Comparison of ENCODE assay signal across 26 cellular contexts in the genomic region with DNA sequence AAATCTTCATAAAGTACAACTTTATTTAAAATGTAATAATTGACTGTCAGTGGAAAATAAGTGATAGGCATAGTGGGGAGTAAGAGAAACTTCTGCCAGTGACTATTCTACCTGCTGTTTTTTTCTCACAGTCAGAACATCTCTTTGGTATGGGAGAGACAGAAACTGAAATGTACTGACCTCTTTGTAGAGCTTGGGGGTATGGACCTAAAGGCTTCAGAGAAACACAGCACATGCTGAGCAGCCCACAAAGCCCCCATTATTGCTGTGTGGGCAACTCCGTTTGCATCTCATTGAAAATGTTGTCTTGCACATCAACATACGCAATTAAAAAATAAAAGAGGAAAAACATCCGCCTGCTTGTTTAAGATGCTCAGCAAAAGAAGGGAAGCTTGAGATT.
"Had no signal": no experiment of that assay in that cellular context is flagged by ENCODE, and none has a peak within 500 bp of the region (broad histone marks: within the 10 kb centered on the region; RNA-seq: fewer than 3 reads in every experiment).

No MANE protein-coding gene starts in this region.

- H3K4me3 Mint-ChIP-seq: activated CD8-positive, alpha-beta T cell treated with anti-CD3 and anti-CD28 coated beads for 36 hours; activated naive CD8-positive, alpha-beta T cell; activated T-cell treated with anti-CD3 and anti-CD28 coated beads, Interleukin-2, amount 50 U/mL, for 4 hours; activated T-helper 17 cell treated with anti-CD3 and anti-CD28 coated beads, Interleukin-2, amount 50 U/mL, for 72 hours; effector memory CD8-positive, alpha-beta T cell; T-helper 17 cell had no signal

- H3K27me3 ChIP-seq: esophagus muscularis mucosa, gastrocnemius medialis had no signal

- H3K4me1 Mint-ChIP-seq: activated T-helper 17 cell treated with anti-CD3 and anti-CD28 coated beads, Interleukin-2, amount 50 U/mL, for 72 hours; T-helper 17 cell had no signal

- H3K27ac ChIP-seq: esophagus muscularis mucosa, foreskin keratinocyte, gastrocnemius medialis had no signal

- H3K27me3 Mint-ChIP-seq: activated CD8-positive, alpha-beta T cell treated with anti-CD3 and anti-CD28 coated beads for 36 hours; activated T-helper 17 cell treated with anti-CD3 and anti-CD28 coated beads, Interleukin-2, amount 50 U/mL, for 72 hours; effector memory CD8-positive, alpha-beta T cell; T-helper 17 cell had no signal

- H3K36me3 ChIP-seq: esophagus muscularis mucosa, gastrocnemius medialis had no signal

- DNase-seq: activated CD4-positive, alpha-beta T cell treated with anti-CD3 and anti-CD28 coated beads for 1 hour; activated CD4-positive, alpha-beta T cell treated with anti-CD3 and anti-CD28 coated beads for 4 hours; activated CD4-positive, alpha-beta T cell treated with anti-CD3 and anti-CD28 coated beads, Interleukin-2, amount 50 U/mL, for 1 hour; activated CD4-positive, alpha-beta T cell treated with anti-CD3 and anti-CD28 coated beads, Interleukin-2, amount 50 U/mL, for 48 hours; activated CD8-positive, alpha-beta memory T cell treated with anti-CD3 and anti-CD28 coated beads for 24 hours; activated CD8-positive, alpha-beta T cell treated with anti-CD3 and anti-CD28 coated beads for 36 hours; activated effector memory CD4-positive, alpha-beta T cell treated with Interleukin-2 at 50 U/mL for 16 hours; activated gamma-delta T cell treated with Interleukin-2 at 50 U/mL for 16 hours; activated naive CD4-positive, alpha-beta T cell treated with anti-CD3 and anti-CD28 coated beads, Interleukin-2, amount 50 U/mL, for 16 hours; activated naive CD4-positive, alpha-beta T cell treated with Interleukin-2 at 50 U/mL for 16 hours; activated T-cell treated with anti-CD3 and anti-CD28 coated beads, Interleukin-2, amount 50 U/mL, for 4 hours; amniotic stem cell; anterior cingulate cortex; caudate nucleus; cortex of kidney; dermis blood vessel endothelial cell; effector CD4-positive, alpha-beta T cell; effector memory CD8-positive, alpha-beta T cell; erythroblast; foreskin keratinocyte; gastrocnemius medialis; T-helper 1 cell; T-helper 17 cell had no signal

- H3K4me1 ChIP-seq: esophagus muscularis mucosa, foreskin keratinocyte, gastrocnemius medialis had no signal

- H3K9me3 ChIP-seq: gastrocnemius medialis had no signal

- H3K4me3 ChIP-seq: esophagus muscularis mucosa, gastrocnemius medialis had no signal

- H3K36me3 Mint-ChIP-seq: activated naive CD8-positive, alpha-beta T cell had no signal

- H3K27ac Mint-ChIP-seq: activated CD8-positive, alpha-beta T cell treated with anti-CD3 and anti-CD28 coated beads for 36 hours; activated naive CD8-positive, alpha-beta T cell; activated T-helper 17 cell treated with anti-CD3 and anti-CD28 coated beads, Interleukin-2, amount 50 U/mL, for 72 hours; effector memory CD8-positive, alpha-beta T cell; T-helper 17 cell had no signal

- ATAC-seq: activated CD8-positive, alpha-beta T cell treated with anti-CD3 and anti-CD28 coated beads for 36 hours; activated T-cell treated with anti-CD3 and anti-CD28 coated beads, Interleukin-2, amount 50 U/mL, for 4 hours; activated T-helper 17 cell treated with anti-CD3 and anti-CD28 coated beads, Interleukin-2, amount 50 U/mL, for 72 hours; effector memory CD8-positive, alpha-beta T cell; foreskin keratinocyte; gastrocnemius medialis; T-helper 17 cell had no signal
